ENCODE assay signal across 16 cellular contexts in genomic region chr19:48085077-48085476, GRCh38. TPM values are rescaled to one million over a fixed set of nuclear protein-coding genes. Genes with fewer than 3 reads are reported as not detected.
DNase-seq lines count a peak whose midpoint lies in the region; ATAC-seq and TF ChIP-seq lines count a peak whose summit lies in the region.
"Had no signal": no experiment of that assay in that cellular context is flagged by ENCODE, and none has a peak within 500 bp of the region (broad histone marks: within the 10 kb centered on the region; RNA-seq: fewer than 3 reads in every experiment).

No MANE protein-coding gene starts in this region.

- peaks cover 5% of the 10 kb centered on the region for H3K9me3 Mint-ChIP-seq in neural progenitor cell

- H3K36me3 Mint-ChIP-seq in neural progenitor cell: no peaks in the 10 kb centered on the region

- no peak overlapping the region for H3K4me3 ChIP-seq in neural progenitor cell
- H3K4me3 ChIP-seq: BLaER1, HAP-1 had no signal

- DNase-seq in M059J (ENCODE audit: low read depth): peak; percentile 86
- peak in 4 of 61 donors; percentile 6 to 15 (median 14) for DNase-seq in caudate nucleus (lab: John Stamatoyannopoulos, UW)
- DNase-seq in neural progenitor cell (ENCODE audit: low spot score): no peak
- peak; percentile 46 for DNase-seq in superior temporal gyrus (ENCODE audit: extremely low spot score)
- no peak for DNase-seq in retina
- no peak for DNase-seq in AML-193 (lab: John Stamatoyannopoulos, UW)
- no peak for DNase-seq in NCI-H128 (lab: John Stamatoyannopoulos, UW; ENCODE audit: unreplicated experiment)
- DNase-seq: CD8-positive, alpha-beta memory T cell; NCI-H1048; NCI-H748 treated with DMSO at 0.1 percent for 48 hours had no signal

- no peaks in the 10 kb centered on the region for H3K36me3 ChIP-seq in neural progenitor cell
- H3K36me3 ChIP-seq: BLaER1, HAP-1 had no signal

- H3K9ac ChIP-seq in neural progenitor cell: no peak overlapping the region
- H3K9ac ChIP-seq: BLaER1 had no signal

- no peaks in the 10 kb centered on the region for H3F3A ChIP-seq in neural progenitor cell (ENCODE audit: low read depth)

- H3K79me2 ChIP-seq in neural progenitor cell (ENCODE audit: low read depth): no peaks in the 10 kb centered on the region

- peak overlapping the region; percentile 46 for H3K27ac Mint-ChIP-seq in neural progenitor cell
- H3K27ac Mint-ChIP-seq: CD8-positive, alpha-beta memory T cell had no signal

- no peak for TF ChIP-seq CTCF in neural progenitor cell (IDR thresholded peaks at IDR 0.05)

- peak overlapping the region; percentile 54 for H3K27ac ChIP-seq in caudate nucleus (ENCODE audit: low read depth, low read length)
- no peak overlapping the region for H3K27ac ChIP-seq in neural progenitor cell
- H3K27ac ChIP-seq: BLaER1 had no signal

- H3K4me1 ChIP-seq in neural progenitor cell: no peaks in the 10 kb centered on the region
- H3K4me1 ChIP-seq: BLaER1, HAP-1 had no signal

- no peak for ATAC-seq in GM21576 (IDR thresholded peaks at IDR 0.05; ENCODE audit: unreplicated experiment)
- ATAC-seq: Panc1, Right ventricle myocardium inferior had no signal

- H3K4me1 Mint-ChIP-seq in neural progenitor cell: peaks cover 18% of the 10 kb centered on the region
- H3K4me1 Mint-ChIP-seq: CD8-positive, alpha-beta memory T cell had no signal

- H3K4me3 Mint-ChIP-seq in neural progenitor cell: no peak overlapping the region
- H3K4me3 Mint-ChIP-seq: CD8-positive, alpha-beta memory T cell had no signal

- H3K27me3 ChIP-seq in neural progenitor cell: no peaks in the 10 kb centered on the region
- H3K27me3 ChIP-seq: BLaER1 had no signal

- no peaks in the 10 kb centered on the region for H3K9me3 ChIP-seq in neural progenitor cell (ENCODE audit: low read depth)
- H3K9me3 ChIP-seq: HAP-1 had no signal

- H2AFZ ChIP-seq in neural progenitor cell (replicated peaks): no peak overlapping the region

- H3K4me2 ChIP-seq in neural progenitor cell: no peak overlapping the region
- H3K4me2 ChIP-seq: BLaER1 had no signal

- H3K27me3 Mint-ChIP-seq in neural progenitor cell (ENCODE audit: insufficient read depth, low read depth): peaks cover 8% of the 10 kb centered on the region

- no peaks in the 10 kb centered on the region for H4K20me1 ChIP-seq in neural progenitor cell (ENCODE audit: low read depth)
- H4K20me1 ChIP-seq: BLaER1 had no signal

RNA-seq across cellular contexts. Expression of gene PLA2G4C, which starts 25.5 kb away (rescaled TPM):
- 14.7 and 22.8 TPM in 2 replicates for total RNA-seq in M059J (2014; rRNA removed; shearing (Covaris generic))
- not detected in 2 replicates for total RNA-seq in neural progenitor cell (ENCODE audit: low replicate concordance)

RNA-seq across cellular contexts. Expression of gene CABP5, which starts 41.2 kb away (rescaled TPM):
- 1.1 and 2.8 TPM in 2 replicates for total RNA-seq in M059J (2014; rRNA removed; shearing (Covaris generic))
- total RNA-seq in neural progenitor cell (ENCODE audit: low replicate concordance): not detected in 2 replicates
- total RNA-seq: CD8-positive, alpha-beta memory T cell; HT1080; Right ventricle myocardium inferior had no signal

Comparison
In these comparisons a context has a peak if more than half of its experiments do, and no peak if none do; other contexts are left out.
1. DNase-seq: peak in M059J (single experiment) and superior temporal gyrus (single experiment); none in neural progenitor cell (single experiment), retina (single experiment), AML-193 (0 of 2) and NCI-H128 (single experiment).
2. RNA of gene PLA2G4C, which starts 25.5 kb away (total RNA-seq): 14.7 to 22.8 TPM in M059J; not detected in neural progenitor cell; every median in the first group is over 10 times any median in the second.